ENCODE assay signal across 19 cellular contexts in the genomic region with DNA sequence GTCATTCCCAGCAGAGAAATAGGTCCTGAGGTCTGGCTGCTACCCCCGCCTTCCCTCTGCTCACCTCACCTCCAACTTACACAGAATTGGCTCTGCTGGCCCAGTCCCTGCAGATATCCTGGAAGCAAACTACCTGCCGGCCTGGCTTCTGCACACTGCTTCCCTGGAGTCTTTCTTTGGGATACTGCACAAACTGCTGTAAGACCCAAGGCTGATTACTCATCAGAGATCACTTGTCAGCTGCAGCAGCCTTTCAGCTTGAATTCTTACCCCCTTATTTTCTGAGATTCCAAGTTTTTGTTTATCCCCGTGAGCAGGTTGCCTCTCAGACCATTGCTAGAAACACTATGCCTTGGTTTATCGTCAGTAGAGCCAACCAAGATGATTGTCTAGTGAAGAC.
DNase-seq lines count a peak whose midpoint lies in the region; ATAC-seq and TF ChIP-seq lines count a peak whose summit lies in the region.
"Had no signal": no experiment of that assay in that cellular context is flagged by ENCODE, and none has a peak within 500 bp of the region (broad histone marks: within the 10 kb centered on the region; RNA-seq: fewer than 3 reads in every experiment).

No MANE protein-coding gene starts in this region.

- H3K27me3 Mint-ChIP-seq in chondrocyte (ENCODE audit: low read depth) = no peaks in the 10 kb centered on the region
- peaks cover 4 to 5% of the 10 kb centered on the region in 2 donors for H3K27me3 Mint-ChIP-seq in stimulated activated naive B cell treated with anti-CD40 and anti-IgM and Interleukin-4, amounts not matched to agents 10 μg/mL and 1 μg/mL and 100 μg/mL, for 72 hours

- H3K4me3 Mint-ChIP-seq in chondrocyte (ENCODE audit: unreplicated experiment) = no peak overlapping the region
- H3K4me3 Mint-ChIP-seq in stimulated activated naive B cell treated with anti-CD40 and anti-IgM and Interleukin-4, amounts not matched to agents 10 μg/mL and 1 μg/mL and 100 μg/mL, for 72 hours = no peak overlapping the region
- H3K4me3 Mint-ChIP-seq: CD14-positive monocyte had no signal

- H3K9me3 Mint-ChIP-seq in chondrocyte (ENCODE audit: low read depth) = peaks cover 3% of the 10 kb centered on the region
- no peaks in the 10 kb centered on the region for H3K9me3 Mint-ChIP-seq in stimulated activated naive B cell treated with anti-CD40 and anti-IgM and Interleukin-4, amounts not matched to agents 10 μg/mL and 1 μg/mL and 100 μg/mL, for 72 hours

- H3K4me1 Mint-ChIP-seq in chondrocyte (ENCODE audit: low read depth) = peaks cover 38% of the 10 kb centered on the region
- H3K4me1 Mint-ChIP-seq in stimulated activated naive B cell treated with anti-CD40 and anti-IgM and Interleukin-4, amounts not matched to agents 10 μg/mL and 1 μg/mL and 100 μg/mL, for 72 hours = no peaks in the 10 kb centered on the region
- H3K4me1 Mint-ChIP-seq: CD14-positive monocyte had no signal

- H3K36me3 Mint-ChIP-seq in chondrocyte (ENCODE audit: low read depth) = no peaks in the 10 kb centered on the region
- no peaks in the 10 kb centered on the region for H3K36me3 Mint-ChIP-seq in stimulated activated naive B cell treated with anti-CD40 and anti-IgM and Interleukin-4, amounts not matched to agents 10 μg/mL and 1 μg/mL and 100 μg/mL, for 72 hours
- H3K36me3 Mint-ChIP-seq: CD14-positive monocyte had no signal

- no peak for ATAC-seq in GM18909 (IDR thresholded peaks at IDR 0.05; ENCODE audit: poor library complexity, unreplicated experiment)
- no peak for ATAC-seq in stimulated activated naive B cell treated with anti-CD40 and anti-IgM and Interleukin-4, amounts not matched to agents 10 μg/mL and 1 μg/mL and 100 μg/mL, for 72 hours (replicated peaks)
- ATAC-seq: HCT116 had no signal

- TF ChIP-seq CTCF in chondrocyte (IDR thresholded peaks at IDR 0.05) = no peak

- DNase-seq in EH (ENCODE audit: low read depth) (peak; percentile 49), M059J (ENCODE audit: low read depth) (peak; percentile 37), chondrocyte (ENCODE audit: low spot score) (no peak), myocyte (ENCODE audit: low read depth) (peak; percentile 28), DMS 273 (lab: John Stamatoyannopoulos, UW; ENCODE audit: unreplicated experiment) (no peak)
- DNase-seq in activated CD4-positive, alpha-beta T cell treated with anti-CD3 and anti-CD28 coated beads, Interleukin-2, amount 50 U/mL, for 1 hour = no peak
- no peak for DNase-seq in stimulated activated naive B cell treated with anti-CD40 and anti-IgM and Interleukin-4, amounts not matched to agents 10 μg/mL and 1 μg/mL and 100 μg/mL, for 72 hours
- DNase-seq: DMS 273 treated with DMSO at 0.1 percent for 48 hours, DND-41, KBM-7, NCI-H1417, NCI-H187 treated with DMSO at 0.1 percent for 48 hours, NCI-H345, NCI-H524 treated with DMSO at 0.1 percent for 48 hours, PC-9, SJCRH30 had no signal

- peak overlapping the region; percentile 71 for H3K27ac Mint-ChIP-seq in chondrocyte (ENCODE audit: unreplicated experiment)
- H3K27ac Mint-ChIP-seq in stimulated activated naive B cell treated with anti-CD40 and anti-IgM and Interleukin-4, amounts not matched to agents 10 μg/mL and 1 μg/mL and 100 μg/mL, for 72 hours = no peak overlapping the region
- H3K27ac Mint-ChIP-seq: CD14-positive monocyte had no signal

Comparison
In these comparisons a context has a peak if more than half of its experiments do, and no peak if none do; other contexts are left out.
1. DNase-seq: peak in EH (single experiment), M059J (single experiment) and myocyte (single experiment); none in chondrocyte (single experiment), activated CD4-positive, alpha-beta T cell treated with anti-CD3 and anti-CD28 coated beads, Interleukin-2, amount 50 U/mL, for 1 hour (single experiment), stimulated activated naive B cell treated with anti-CD40 and anti-IgM and Interleukin-4, amounts not matched to agents 10 μg/mL and 1 μg/mL and 100 μg/mL, for 72 hours (single experiment) and DMS 273 (single experiment).